In genomic region chr9:117169089-117169488, GRCh38 we compare ENCODE assay signal across 19 cellular contexts.
"Had no signal": no experiment of that assay in that cellular context is flagged by ENCODE, and none has a peak within 500 bp of the region (broad histone marks: within the 10 kb centered on the region; RNA-seq: fewer than 3 reads in every experiment).

No MANE protein-coding gene starts in this region.

- H3K4me3 Mint-ChIP-seq: dendritic cell treated with granulocyte-macrophage colony-stimulating factor and Interleukin-4, amounts not matched to agents 40 ng/mL and 50 ng/mL, for 4 days; effector memory CD8-positive, alpha-beta T cell; natural killer cell; neural progenitor cell had no signal

- H3K4me3 ChIP-seq: heart left ventricle, mucosa of descending colon, neural progenitor cell, ovary, stomach, thoracic aorta, transverse colon had no signal

- DNase-seq: effector memory CD8-positive, alpha-beta T cell; erythroblast; heart left ventricle; hippocampal formation; kidney glomerular epithelial cell; mucosa of descending colon; natural killer cell; nucleus accumbens; ovary; right cardiac atrium; small intestine; stimulated activated CD4-positive, alpha-beta T cell treated with anti-CD3 and anti-CD28 coated beads, Interleukin-12 subunit alpha, Interleukin-12 subunit beta, amount 100 ng/mL, for 4 hours; stimulated activated naive CD4-positive, alpha-beta T cell; stomach; substantia nigra; transverse colon had no signal

- H3K36me3 ChIP-seq: heart left ventricle, neural progenitor cell, ovary, stomach, thoracic aorta, transverse colon had no signal

- H3K4me1 Mint-ChIP-seq: natural killer cell had no signal

- H3K27me3 ChIP-seq: heart left ventricle, neural progenitor cell, ovary, stomach, transverse colon had no signal

- H3K4me1 ChIP-seq: heart left ventricle, stomach, transverse colon had no signal

- H3K36me3 Mint-ChIP-seq: natural killer cell, neural progenitor cell had no signal

- H3K9ac ChIP-seq: neural progenitor cell had no signal

- H3K9me3 Mint-ChIP-seq: dendritic cell treated with granulocyte-macrophage colony-stimulating factor and Interleukin-4, amounts not matched to agents 40 ng/mL and 50 ng/mL, for 4 days; neural progenitor cell had no signal

- H3K9me3 ChIP-seq: heart left ventricle, mucosa of descending colon, stomach, thoracic aorta, transverse colon had no signal

- ATAC-seq: effector memory CD8-positive, alpha-beta T cell; heart left ventricle; mucosa of descending colon; natural killer cell; right cardiac atrium had no signal

- H3K27ac Mint-ChIP-seq: dendritic cell treated with granulocyte-macrophage colony-stimulating factor and Interleukin-4, amounts not matched to agents 40 ng/mL and 50 ng/mL, for 4 days; effector memory CD8-positive, alpha-beta T cell; natural killer cell; neural progenitor cell had no signal

- H3K27me3 Mint-ChIP-seq: dendritic cell treated with granulocyte-macrophage colony-stimulating factor and Interleukin-4, amounts not matched to agents 40 ng/mL and 50 ng/mL, for 4 days; effector memory CD8-positive, alpha-beta T cell had no signal

- H3K27ac ChIP-seq: heart left ventricle, neural progenitor cell, ovary, stomach, thoracic aorta, transverse colon had no signal
